Comparison of ENCODE assay signal across 21 cellular contexts in genomic region chr3:30169459-30169858, GRCh38.
"Had no signal": no experiment of that assay in that cellular context is flagged by ENCODE, and none has a peak within 500 bp of the region (broad histone marks: within the 10 kb centered on the region; RNA-seq: fewer than 3 reads in every experiment).

No MANE protein-coding gene starts in this region.

- DNase-seq: colonic mucosa; cortex of kidney; effector CD8-positive, alpha-beta T cell; effector memory CD8-positive, alpha-beta T cell; endodermal cell; erythroblast; esophagus squamous epithelium; foreskin fibroblast; foreskin melanocyte; gastrocnemius medialis; glutamatergic neuron; head of caudate nucleus; heart right ventricle; hippocampal formation; left cardiac atrium; left lung; left ventricle myocardium superior; lower lobe of right lung; mesenchymal stem cell; mucosa of descending colon; naive B cell had no signal
